Comparison of ENCODE assay signal across 8 cellular contexts in genomic region chr10:97736902-97737769, GRCh38. TPM values are rescaled to one million over a fixed set of nuclear protein-coding genes. Genes with fewer than 3 reads are reported as not detected.
DNase-seq lines count a peak whose midpoint lies in the region; ATAC-seq, FAIRE-seq and TF ChIP-seq lines count a peak whose summit lies in the region.

A gene with protein sequence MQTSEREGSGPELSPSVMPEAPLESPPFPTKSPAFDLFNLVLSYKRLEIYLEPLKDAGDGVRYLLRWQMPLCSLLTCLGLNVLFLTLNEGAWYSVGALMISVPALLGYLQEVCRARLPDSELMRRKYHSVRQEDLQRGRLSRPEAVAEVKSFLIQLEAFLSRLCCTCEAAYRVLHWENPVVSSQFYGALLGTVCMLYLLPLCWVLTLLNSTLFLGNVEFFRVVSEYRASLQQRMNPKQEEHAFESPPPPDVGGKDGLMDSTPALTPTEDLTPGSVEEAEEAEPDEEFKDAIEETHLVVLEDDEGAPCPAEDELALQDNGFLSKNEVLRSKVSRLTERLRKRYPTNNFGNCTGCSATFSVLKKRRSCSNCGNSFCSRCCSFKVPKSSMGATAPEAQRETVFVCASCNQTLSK (plus strand): TSS chr10:97737128. CDS start chr10:97738478, 1,350 bp downstream.

- H3K27me3 ChIP-seq in HUES64 (ENCODE audit: insufficient read depth, low read length) (peaks cover 25% of the 10 kb centered on the region), OCI-LY3 (ENCODE audit: low read depth, low read length) (no peaks in the 10 kb centered on the region), endothelial cell of umbilical vein (ENCODE audit: control insufficient read depth in 2 of 2, insufficient read depth in 2 of 2, low read length in 2 of 2) (no peaks in the 10 kb centered on the region)

- H4K20me1 ChIP-seq in OCI-LY3 (ENCODE audit: insufficient read depth, low read length) (0 out of 2 replicates have a peak, but pooled peaks cover 4% of the 10 kb centered on the region), endothelial cell of umbilical vein (replicated peaks; ENCODE audit: control insufficient read depth, extremely low read depth, insufficient read depth, low read length) (no peaks in the 10 kb centered on the region)

- intact Hi-C loops in endothelial cell of umbilical vein (cut with micrococcal nuclease): loop anchor here (2.0 to 10.0 kb wide), 2 partner anchors 50 to 242 kb away; partner anchors contain the start of genes AVPI1, MMS19 and UBTD1

- H3K9me3 ChIP-seq in HUES64 (ENCODE audit: insufficient read depth, low read depth, low read length) (peaks cover 11% of the 10 kb centered on the region), OCI-LY3 (ENCODE audit: insufficient read depth, low read length) (no peaks in the 10 kb centered on the region), endothelial cell of umbilical vein (replicated peaks; ENCODE audit: control insufficient read depth, insufficient read depth, low read length) (no peaks in the 10 kb centered on the region)

- H3K27ac ChIP-seq in HUES64 (ENCODE audit: low read depth, low read length) (peak within 1 kb of the TSS; percentile 82), OCI-LY3 (ENCODE audit: low read length) (no peak within 1 kb of the TSS), endothelial cell of umbilical vein (ENCODE audit: insufficient read depth, low read depth, low read length) (peak within 1 kb of the TSS; percentile 37)

- TSS peak; percentile 46 for BruUV-seq in endothelial cell of umbilical vein (replicated peaks; lab: Mats Ljungman, UMichigan)

- H3K4me2 ChIP-seq in OCI-LY3 (ENCODE audit: low read length) (peak within 1 kb of the TSS; percentile 89), endothelial cell of umbilical vein (ENCODE audit: insufficient read depth, low read length) (peak within 1 kb of the TSS; percentile 73)

- peak; percentile 93 for TF ChIP-seq POLR2A in endothelial cell of umbilical vein (IDR thresholded peaks at IDR 0.05; ENCODE audit: low read depth, low read length)

- H3K9ac ChIP-seq in HUES64 (ENCODE audit: low read depth, low read length) (peak within 1 kb of the TSS; percentile 75), OCI-LY3 (ENCODE audit: low read length) (peak within 1 kb of the TSS; percentile 72), endothelial cell of umbilical vein (replicated peaks; ENCODE audit: extremely low read depth, insufficient read depth, low read length) (peak within 1 kb of the TSS; percentile 68)

- no peak for TF ChIP-seq CTCF in OCI-LY3 (IDR thresholded peaks at IDR 0.05; ENCODE audit: low read depth, low read length)
- TF ChIP-seq CTCF in endothelial cell of umbilical vein (IDR thresholded peaks at IDR 0.05; ENCODE audit: extremely low read depth in 1 of 2, insufficient read depth in 1 of 2, low read depth in 1 of 2, low read length in 2 of 2): no peak

- DNase-seq in DMS 273 (lab: John Stamatoyannopoulos, UW; ENCODE audit: unreplicated experiment) (peak; percentile 95), activated T-cell treated with anti-CD3 and anti-CD28 coated beads for 24 hours (ENCODE audit: low read depth) (peak; percentile 95), endothelial cell of umbilical vein (ENCODE audit: low read depth, low spot score) (peak; percentile 95), middle frontal gyrus (ENCODE audit: extremely low spot score, low spot score) (peak; percentile 89)
- peak; percentile 89 to 92 for DNase-seq in stimulated activated CD8-positive, alpha-beta memory T cell treated with anti-CD3 and anti-CD28 coated beads, Interleukin-2, amount 100 ng/mL, for 1 hour (ENCODE audit: low read depth in 2 of 2)

- H3K4me1 ChIP-seq in HUES64 (ENCODE audit: insufficient read depth, low read length) (peaks cover 4% of the 10 kb centered on the region; the same call in 1 of the 2 replicates), OCI-LY3 (ENCODE audit: low read length) (peaks cover 13% of the 10 kb centered on the region), endothelial cell of umbilical vein (ENCODE audit: control insufficient read depth, extremely low read depth, insufficient read depth, low read length) (peaks cover 8% of the 10 kb centered on the region)

- H3K79me2 ChIP-seq in OCI-LY3 (ENCODE audit: low read length) (peaks cover 33% of the 10 kb centered on the region), endothelial cell of umbilical vein (ENCODE audit: control insufficient read depth, insufficient read depth, low read length) (peaks cover 25% of the 10 kb centered on the region)

- no peaks in the 10 kb centered on the region for H3K9me1 ChIP-seq in endothelial cell of umbilical vein (replicated peaks; ENCODE audit: control insufficient read depth, extremely low read depth, insufficient read depth, low read length)

- peak; percentile 99 for FAIRE-seq in endothelial cell of umbilical vein (lab: Jason Lieb, UNC)

- H3K4me3 ChIP-seq in HUES64 (ENCODE audit: low read length): peak within 1 kb of the TSS; percentile 77
- H3K4me3 ChIP-seq in OCI-LY3 (ENCODE audit: low read length): peak within 1 kb of the TSS; percentile 94
- peak within 1 kb of the TSS; percentile 46 to 72 (median 63) for H3K4me3 ChIP-seq in endothelial cell of umbilical vein (replicated peaks in 1 of 3; ENCODE audit: insufficient read depth in 1 of 3, low read depth in 1 of 3, low read length in 3 of 3)

- POLR2A ChIA-PET in endothelial cell of umbilical vein (lab: Charles Lee): no interaction called here

- H2AFZ ChIP-seq in OCI-LY3 (ENCODE audit: low read depth, low read length) (peak within 1 kb of the TSS; percentile 95), endothelial cell of umbilical vein (ENCODE audit: low read depth, low read length) (peak within 1 kb of the TSS; percentile 72)

- H3K36me3 ChIP-seq in HUES64 (ENCODE audit: insufficient read depth, low read length) (peaks cover 33% of the 10 kb centered on the region), OCI-LY3 (replicated peaks; ENCODE audit: low read depth, low read length) (peaks cover 6% of the 10 kb centered on the region), endothelial cell of umbilical vein (ENCODE audit: control insufficient read depth in 2 of 2, extremely low read depth in 1 of 2, insufficient read depth in 2 of 2, low read length in 2 of 2) (no peaks in the 10 kb centered on the region)

- dilution Hi-C loops in endothelial cell of umbilical vein (cut with MboI; ENCODE audit: extremely low pct_ligation_motif_present, low sequenced_read_pairs): no loop called here

- CTCF ChIA-PET in endothelial cell of umbilical vein (lab: Charles Lee): interaction anchor here (1.0 to 21.8 kb wide), 4 partner anchors 10 to 304 kb away, joined by 4 to 863 read pairs (median 4); partner anchors contain the start of genes AVPI1 and MARVELD1

- under 1% methylated on average over 72 of the region's 72 CpGs for WGBS in HUES64

- peak; percentile 78 for ATAC-seq in GM21515 (IDR thresholded peaks at IDR 0.05; ENCODE audit: unreplicated experiment)

TF ChIP-seq in endothelial cell of umbilical vein, 7 proteins besides CTCF, POLR2A, EP300 and RAD21:
- no peak for TF ChIP-seq EZH2 (IDR thresholded peaks at IDR 0.05; ENCODE audit: borderline replicate concordance, low read depth, low read length, severe bottlenecking)
- peak; percentile 93 for TF ChIP-seq POLR2AphosphoS5 (IDR thresholded peaks at IDR 0.05; ENCODE audit: insufficient read depth, low read depth, low read length)
- peak; percentile 87 for TF ChIP-seq JUN (IDR thresholded peaks at IDR 0.05; ENCODE audit: borderline replicate concordance, insufficient read depth, insufficient read length, low read depth)
- TF ChIP-seq MYC (IDR thresholded peaks at IDR 0.05; ENCODE audit: low read depth, low read length): peak; percentile 69
- TF ChIP-seq FOS (IDR thresholded peaks at IDR 0.05; ENCODE audit: borderline replicate concordance, insufficient read depth, low read length): peak; percentile 30
- TF ChIP-seq GATA2 (IDR thresholded peaks at IDR 0.05; ENCODE audit: insufficient read depth, insufficient read length, low read depth, low read length): no peak
- TF ChIP-seq, protein P1, sequence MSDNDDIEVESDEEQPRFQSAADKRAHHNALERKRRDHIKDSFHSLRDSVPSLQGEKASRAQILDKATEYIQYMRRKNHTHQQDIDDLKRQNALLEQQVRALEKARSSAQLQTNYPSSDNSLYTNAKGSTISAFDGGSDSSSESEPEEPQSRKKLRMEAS (IDR thresholded peaks at IDR 0.05; ENCODE audit: insufficient read depth, insufficient read length): peak; percentile 95

RNA-seq across cellular contexts. Expression of the gene that starts here (rescaled TPM):
- 12.5 TPM for polyA plus RNA-seq in HUES64 (2013, experiment 1 of 2)
- polyA plus RNA-seq in HUES64 (2013, experiment 2 of 2): 10.3 TPM
- total RNA-seq in endothelial cell of umbilical vein: 23.7 and 24.2 TPM in 2 replicates
- 16.3 and 17.4 TPM in 2 replicates for polyA plus RNA-seq in endothelial cell of umbilical vein
- 12.2 and 15.0 TPM in 2 replicates for polyA plus RNA-seq in endothelial cell of umbilical vein (2011; cell fraction: cytosol; rRNA removed)
- polyA plus RNA-seq in endothelial cell of umbilical vein (2011; cell fraction: nucleus; rRNA removed): 82.0 and 82.2 TPM in 2 replicates
- 14.8 and 15.0 TPM in 2 replicates for polyA plus RNA-seq in endothelial cell of umbilical vein (2012)
- 23.1 and 24.9 TPM in 2 replicates for polyA minus RNA-seq in endothelial cell of umbilical vein
- polyA minus RNA-seq in endothelial cell of umbilical vein (2011; cell fraction: cytosol; rRNA and poly(A)+ RNA removed): 10.0 TPM
- polyA minus RNA-seq in endothelial cell of umbilical vein (2011; cell fraction: nucleus; rRNA and poly(A)+ RNA removed): 25.1 and 37.1 TPM in 2 replicates
